1 cellular context compared by ENCODE assay signal in genomic region chr9:127961613-127962150, GRCh38.
TF ChIP-seq lines count a peak whose summit lies in the region.

No MANE protein-coding gene starts in this region.

TF ChIP-seq in HEK293, 187 proteins besides CTCF, POLR2A, EP300 and RAD21 (continued from another document):
- TF ChIP-seq ZNF692 (tag by site-specific recombination; IDR thresholded peaks at IDR 0.05) (no peak), GFI1B (tag by site-specific recombination; IDR thresholded peaks at IDR 0.05) (no peak), ZNF600 (tag by site-specific recombination; IDR thresholded peaks at IDR 0.05) (no peak), ZNF366 (tag by site-specific recombination; conservative IDR thresholded peaks at IDR 0.05) (no peak), ZNF747 (tag by site-specific recombination; IDR thresholded peaks at IDR 0.05) (no peak), ZNF302 (tag by site-specific recombination; IDR thresholded peaks at IDR 0.05; ENCODE audit: low read depth) (no peak), ZNF324 (tag by site-specific recombination; IDR thresholded peaks at IDR 0.05) (no peak), ZNF311 (tag by site-specific recombination; IDR thresholded peaks at IDR 0.05; ENCODE audit: borderline replicate concordance) (no peak), ZNF707 (tag by site-specific recombination; IDR thresholded peaks at IDR 0.05) (no peak)
